In genomic region chr9:10274983-10275382, GRCh38 we compare ENCODE assay signal across 1 cellular context.
TF ChIP-seq lines count a peak whose summit lies in the region.

No MANE protein-coding gene starts in this region.

TF ChIP-seq in GM23338, 12 proteins besides CTCF, POLR2A, EP300 and RAD21 (continued from another document):
- TF ChIP-seq ZNF462 (CRISPR knock-in tag; IDR thresholded peaks at IDR 0.05), result no peak
- no peak for TF ChIP-seq EZH2 (IDR thresholded peaks at IDR 0.05; ENCODE audit: low read depth, unreplicated experiment)
- no peak for TF ChIP-seq ETS1 (IDR thresholded peaks at IDR 0.05)
- TF ChIP-seq CREB1 (CRISPR knock-in tag; IDR thresholded peaks at IDR 0.05; ENCODE audit: low read depth), result no peak
- TF ChIP-seq STAT1 (IDR thresholded peaks at IDR 0.05; ENCODE audit: unreplicated experiment), result no peak
- TF ChIP-seq ZNF114 (CRISPR knock-in tag; IDR thresholded peaks at IDR 0.05), result no peak
- no peak for TF ChIP-seq POLR2AphosphoS5 (IDR thresholded peaks at IDR 0.05; ENCODE audit: low read depth)
- TF ChIP-seq ZNF331 (CRISPR knock-in tag; IDR thresholded peaks at IDR 0.05; ENCODE audit: low read depth), result no peak
- TF ChIP-seq JUNB (IDR thresholded peaks at IDR 0.05; ENCODE audit: unreplicated experiment), result no peak
- TF ChIP-seq REST (IDR thresholded peaks at IDR 0.05; ENCODE audit: unreplicated experiment), result no peak
- no peak for TF ChIP-seq EZH2phosphoT487 (IDR thresholded peaks at IDR 0.05; ENCODE audit: unreplicated experiment)
